9 cellular contexts compared by ENCODE assay signal in genomic region chr4:85929926-85930325, GRCh38.
DNase-seq lines count a peak whose midpoint lies in the region; ATAC-seq and TF ChIP-seq lines count a peak whose summit lies in the region.
"Had no signal": no experiment of that assay in that cellular context is flagged by ENCODE, and none has a peak within 500 bp of the region (broad histone marks: within the 10 kb centered on the region; RNA-seq: fewer than 3 reads in every experiment).

No MANE protein-coding gene starts in this region.

- DNase-seq in NCI-H2029 treated with DMSO at 0.1 percent for 48 hours (lab: John Stamatoyannopoulos, UW) = peak; percentile 15
- no peak for DNase-seq in NCI-H2029 (lab: John Stamatoyannopoulos, UW)
- DNase-seq in Peyer's patch = peak in 2 of 3 donors; percentile 53 to 56
- DNase-seq in kidney tubule cell (ENCODE audit: low spot score) = peak; percentile 84
- peak; percentile 68 for DNase-seq in stomach
- no peak for DNase-seq in D341Med (ENCODE audit: low spot score)
- DNase-seq in NCI-H748 treated with DMSO at 0.1 percent for 48 hours (lab: John Stamatoyannopoulos, UW) = no peak
- DNase-seq: MG63 had no signal

- no peak for TF ChIP-seq POLR2A in Peyer's patch (IDR thresholded peaks at IDR 0.05)
- no peak for TF ChIP-seq POLR2A in stomach (IDR thresholded peaks at IDR 0.05)

- TF ChIP-seq CTCF in Peyer's patch (IDR thresholded peaks at IDR 0.05) (no peak), stomach (IDR thresholded peaks at IDR 0.05) (no peak)

- H3K27ac ChIP-seq in Peyer's patch (peak overlapping the region in 2 of 4 donors; percentile 2 to 43), stomach (peak overlapping the region; percentile 71 to 79 (median 77))

- intact Hi-C loops in stomach (cut with DNase I; ENCODE audit: low total_unique reads) = no loop called here

- no peak for ATAC-seq in GM21515 (IDR thresholded peaks at IDR 0.05; ENCODE audit: unreplicated experiment)

- WGBS in stomach, 5 donors = 5 to 25% (median 15%) methylated on average over 10 of the region's 10 CpGs

- H3K27me3 ChIP-seq in Peyer's patch (no peaks in the 10 kb centered on the region), stomach (no peaks in the 10 kb centered on the region)
- H3K27me3 ChIP-seq: MG63 had no signal

- TF ChIP-seq EP300 in stomach (IDR thresholded peaks at IDR 0.05) = no peak

- H3K4me1 ChIP-seq in Peyer's patch (peaks cover 0 to 21% (median 8%) of the 10 kb centered on the region in 4 donors), stomach (peaks cover 37 to 70% (median 54%) of the 10 kb centered on the region in 4 donors)

- H3K4me3 ChIP-seq in Peyer's patch (peak overlapping the region in 2 of 4 donors; percentile 5 to 26), stomach (peak overlapping the region; percentile 10 to 35 (median 30))
- H3K4me3 ChIP-seq: MG63 had no signal

- no peaks in the 10 kb centered on the region for H3K36me3 ChIP-seq in Peyer's patch
- H3K36me3 ChIP-seq in stomach = peaks cover 0 to 2% (median 0%) of the 10 kb centered on the region in 4 donors
- H3K36me3 ChIP-seq: MG63 had no signal

- H3K9me3 ChIP-seq in Peyer's patch = no peaks in the 10 kb centered on the region
- no peaks in the 10 kb centered on the region for H3K9me3 ChIP-seq in stomach
- H3K9me3 ChIP-seq: MG63 had no signal

Comparison
In these comparisons a context has a peak if more than half of its experiments do, and no peak if none do; other contexts are left out.
1. DNase-seq: peak in NCI-H2029 treated with DMSO at 0.1 percent for 48 hours (single experiment), Peyer's patch (2 of 3), kidney tubule cell (single experiment) and stomach (single experiment); none in NCI-H2029 (single experiment), D341Med (single experiment) and NCI-H748 treated with DMSO at 0.1 percent for 48 hours (single experiment).